ENCODE assay signal across 8 cellular contexts in the genomic region with DNA sequence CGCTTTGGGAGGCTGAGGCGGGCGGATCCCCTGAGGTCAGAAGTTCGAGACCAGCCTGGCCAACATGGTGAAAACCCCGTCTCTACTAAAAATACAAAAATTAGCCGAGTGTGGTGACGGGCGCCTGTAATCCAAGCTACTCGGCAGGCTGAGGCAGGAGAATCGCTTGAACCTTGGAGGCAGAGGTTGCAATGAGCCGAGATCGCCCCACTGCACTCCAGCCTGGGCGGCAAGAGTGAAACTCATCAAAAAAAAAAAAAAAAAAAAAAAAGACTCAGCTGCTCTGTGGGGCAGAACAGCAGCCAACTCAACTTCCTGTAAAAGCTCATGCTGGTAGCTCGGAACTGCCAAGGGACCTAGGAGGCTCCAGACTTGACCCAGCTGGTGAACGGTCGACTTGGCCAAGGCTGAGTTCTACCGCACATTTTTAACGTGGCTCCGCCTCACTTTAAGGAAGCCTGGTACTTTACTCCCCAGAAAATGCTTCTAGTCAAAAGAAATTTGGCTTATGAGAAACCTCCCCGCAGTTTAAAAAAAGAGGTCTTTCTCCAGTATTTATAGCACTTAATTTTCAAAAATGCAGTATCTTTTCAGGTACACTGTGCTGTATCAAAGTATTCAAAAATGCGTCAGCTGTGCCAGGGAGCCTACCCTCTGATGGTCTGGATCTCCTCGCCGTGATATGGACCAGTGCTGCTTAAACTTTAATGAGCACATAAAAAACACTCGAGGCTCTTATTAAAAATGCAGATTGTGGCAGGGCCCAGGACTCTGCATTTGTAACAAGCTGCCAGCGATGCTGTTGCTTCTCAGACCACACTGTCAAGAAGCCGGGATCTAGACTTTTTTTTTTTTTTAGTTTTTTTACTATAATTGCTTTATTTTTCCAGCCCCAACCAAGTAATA. TPM values are rescaled to one million over a fixed set of nuclear protein-coding genes. Genes with fewer than 3 reads are reported as not detected.
DNase-seq lines count a peak whose midpoint lies in the region; ATAC-seq and TF ChIP-seq lines count a peak whose summit lies in the region.

No MANE protein-coding gene starts in this region.

- H3K4me2 ChIP-seq in osteoblast (ENCODE audit: insufficient read depth, low read length): peak overlapping the region; percentile 78

- CTCF ChIA-PET in activated CD4-positive, alpha-beta memory T cell treated with anti-CD3 and anti-CD28 coated beads for 36 hours (lab: Charles Lee): interaction anchor here (0.5 to 1.5 kb wide), 7 partner anchors 9 to 145 kb away, joined by 3 to 4 read pairs (median 4); no protein-coding TSS in a partner anchor

- peaks cover 5% of the 10 kb centered on the region for H3K9me3 Mint-ChIP-seq in activated CD4-positive, alpha-beta memory T cell treated with anti-CD3 and anti-CD28 coated beads for 36 hours

- H3K27me3 ChIP-seq in HUES6 (ENCODE audit: control insufficient read depth, insufficient read depth, low read length) (peaks cover 10% of the 10 kb centered on the region), osteoblast (ENCODE audit: insufficient read depth, low read length) (no peaks in the 10 kb centered on the region)

- H3K4me1 ChIP-seq in HUES6 (ENCODE audit: control insufficient read depth, insufficient read depth, low read length) (peaks cover 26% of the 10 kb centered on the region), osteoblast (ENCODE audit: insufficient read depth, low read length) (peaks cover 34% of the 10 kb centered on the region)

- H2AFZ ChIP-seq in osteoblast (ENCODE audit: low read length): peak overlapping the region; percentile 42

- H3K4me3 ChIP-seq in HUES6 (ENCODE audit: low read depth, low read length): peak overlapping the region; percentile 65
- H3K4me3 ChIP-seq in fibroblast of villous mesenchyme (ENCODE audit: low read depth, low read length): peak overlapping the region; percentile 92
- peak overlapping the region; percentile 95 for H3K4me3 ChIP-seq in osteoblast (ENCODE audit: insufficient read depth, low read length)

- H3K9me3 ChIP-seq in HUES6 (ENCODE audit: control insufficient read depth, insufficient read depth, low read depth, low read length) (no peaks in the 10 kb centered on the region; the same call in 1 of the 2 replicates), osteoblast (ENCODE audit: low read depth, low read length) (no peaks in the 10 kb centered on the region)

- intact Hi-C loops in activated CD4-positive, alpha-beta memory T cell treated with anti-CD3 and anti-CD28 coated beads for 36 hours (cut with micrococcal nuclease): loop anchor here (1.0 to 5.0 kb wide), 6 partner anchors 16 to 664 kb away; partner anchors contain the start of genes CCDC47, CEP95, DDX5 and FTSJ3

- no peaks in the 10 kb centered on the region for H3K27me3 Mint-ChIP-seq in activated CD4-positive, alpha-beta memory T cell treated with anti-CD3 and anti-CD28 coated beads for 36 hours

- H3K9ac ChIP-seq in HUES6 (ENCODE audit: low read length): peak overlapping the region; percentile 41

- peaks cover 15% of the 10 kb centered on the region for H4K20me1 ChIP-seq in osteoblast (ENCODE audit: insufficient read depth, low read length)

- no peaks in the 10 kb centered on the region for H3K36me3 ChIP-seq in HUES6 (ENCODE audit: control insufficient read depth, insufficient read depth, low read length)
- no peaks in the 10 kb centered on the region for H3K36me3 ChIP-seq in osteoblast (ENCODE audit: insufficient read depth, low read length)

- no peak for TF ChIP-seq CTCF in fibroblast of villous mesenchyme (IDR thresholded peaks at IDR 0.05; ENCODE audit: insufficient read depth, low read depth, low read length)
- TF ChIP-seq CTCF in osteoblast (IDR thresholded peaks at IDR 0.05; ENCODE audit: extremely low read depth, low read depth, low read length): no peak

- H3K4me1 Mint-ChIP-seq in activated CD4-positive, alpha-beta memory T cell treated with anti-CD3 and anti-CD28 coated beads for 36 hours (ENCODE audit: low read depth): peaks cover 37% of the 10 kb centered on the region

- POLR2A ChIA-PET in activated CD4-positive, alpha-beta memory T cell treated with anti-CD3 and anti-CD28 coated beads for 36 hours (lab: Charles Lee): interaction anchor here (0.6 to 1.5 kb wide), 7 partner anchors 9 to 216 kb away, joined by 3 to 8 read pairs (median 4); partner anchors contain the start of genes CCDC47 and DDX42

- peaks cover 4% of the 10 kb centered on the region for H3K36me3 Mint-ChIP-seq in activated CD4-positive, alpha-beta memory T cell treated with anti-CD3 and anti-CD28 coated beads for 36 hours

- DNase-seq in G401 (ENCODE audit: low spot score): peak; percentile 35
- DNase-seq in activated CD4-positive, alpha-beta memory T cell treated with anti-CD3 and anti-CD28 coated beads for 36 hours: peak; percentile 62
- peak; percentile 86 for DNase-seq in fibroblast of villous mesenchyme (ENCODE audit: low read depth)
- DNase-seq in osteoblast (ENCODE audit: insufficient read length, low spot score, missing footprints): peak; percentile 91
- no peak for DNase-seq in superior temporal gyrus (ENCODE audit: extremely low spot score)
- DNase-seq in NCI-H1436 treated with DMSO at 0.1 percent for 48 hours (lab: John Stamatoyannopoulos, UW): no peak

- peaks cover 36% of the 10 kb centered on the region for H3K79me2 ChIP-seq in osteoblast (ENCODE audit: insufficient read depth, low read length)

- no peak overlapping the region for H3K27ac ChIP-seq in HUES6 (ENCODE audit: low read depth, low read length)
- H3K27ac ChIP-seq in osteoblast (ENCODE audit: low read depth, low read length): peak overlapping the region; percentile 42

- ATAC-seq in HG02642 (IDR thresholded peaks at IDR 0.05; ENCODE audit: poor library complexity, unreplicated experiment): no peak

- peak overlapping the region; percentile 95 for H3K27ac Mint-ChIP-seq in activated CD4-positive, alpha-beta memory T cell treated with anti-CD3 and anti-CD28 coated beads for 36 hours

- peak overlapping the region; percentile 89 for H3K4me3 Mint-ChIP-seq in activated CD4-positive, alpha-beta memory T cell treated with anti-CD3 and anti-CD28 coated beads for 36 hours

- in situ Hi-C loops in G401 (cut with HindIII; ENCODE audit: low sequenced_read_pairs): no loop called here

RNA-seq across cellular contexts. Expression of gene SMARCD2, which starts 1.2 kb away (rescaled TPM):
- total RNA-seq in G401 (2014; rRNA removed; shearing (Covaris generic)): 128 and 144 TPM in 2 replicates
- 100 to 1,000 TPM; 109 to 111 TPM for total RNA-seq in activated CD4-positive, alpha-beta memory T cell treated with anti-CD3 and anti-CD28 coated beads for 36 hours
- total RNA-seq in fibroblast of villous mesenchyme (61.8 and 66.9 TPM in 2 replicates), osteoblast (53.9 and 54.8 TPM in 2 replicates)

RNA-seq across cellular contexts. Expression of gene FTSJ3, which starts 16.2 kb away (rescaled TPM):
- total RNA-seq in G401 (2014; rRNA removed; shearing (Covaris generic)): 58.2 and 71.0 TPM in 2 replicates
- total RNA-seq in activated CD4-positive, alpha-beta memory T cell treated with anti-CD3 and anti-CD28 coated beads for 36 hours: 10 to 100 TPM; 41.5 to 42.8 TPM
- total RNA-seq in fibroblast of villous mesenchyme (50.6 and 72.5 TPM in 2 replicates), osteoblast (43.0 and 45.2 TPM in 2 replicates)

RNA-seq across cellular contexts. Expression of gene PSMC5, which starts 16.4 kb away (rescaled TPM):
- 114 and 133 TPM in 2 replicates for total RNA-seq in G401 (2014; rRNA removed; shearing (Covaris generic))
- total RNA-seq in activated CD4-positive, alpha-beta memory T cell treated with anti-CD3 and anti-CD28 coated beads for 36 hours: 100 to 1,000 TPM; 165 to 171 TPM
- 42.7 and 44.1 TPM in 2 replicates for total RNA-seq in fibroblast of villous mesenchyme
- total RNA-seq in osteoblast: 34.0 and 36.5 TPM in 2 replicates

RNA-seq across cellular contexts. Expression of gene CSH2, which starts 29.8 kb away (rescaled TPM):
- total RNA-seq in G401 (2014; rRNA removed; shearing (Covaris generic)): not detected in 2 replicates
- not detected for total RNA-seq in activated CD4-positive, alpha-beta memory T cell treated with anti-CD3 and anti-CD28 coated beads for 36 hours
- total RNA-seq in fibroblast of villous mesenchyme (not detected in 2 replicates), osteoblast (not detected in 2 replicates)

RNA-seq across cellular contexts. Expression of gene GH2, which starts 38.1 kb away (rescaled TPM):
- total RNA-seq in G401 (2014; rRNA removed; shearing (Covaris generic)): not detected in 2 replicates
- not detected for total RNA-seq in activated CD4-positive, alpha-beta memory T cell treated with anti-CD3 and anti-CD28 coated beads for 36 hours
- not detected in 2 replicates for total RNA-seq in fibroblast of villous mesenchyme
- not detected in 2 replicates for total RNA-seq in osteoblast

Comparison
In these comparisons a context has a peak if more than half of its experiments do, and no peak if none do; other contexts are left out.
1. DNase-seq: peak in G401 (single experiment), activated CD4-positive, alpha-beta memory T cell treated with anti-CD3 and anti-CD28 coated beads for 36 hours (single experiment), fibroblast of villous mesenchyme (single experiment) and osteoblast (single experiment); none in superior temporal gyrus (single experiment) and NCI-H1436 treated with DMSO at 0.1 percent for 48 hours (single experiment).
2. Peak in every context shown above with its lines, with median percentiles within 50 percentile points of each other: H3K4me3 ChIP-seq.